Comparison of ENCODE assay signal across 1 cellular context in genomic region chr18:56748698-56749268, GRCh38.
TF ChIP-seq lines count a peak whose summit lies in the region.

No MANE protein-coding gene starts in this region.

TF ChIP-seq in GM23338, 12 proteins besides CTCF, POLR2A, EP300 and RAD21 (continued from another document):
- TF ChIP-seq REST (IDR thresholded peaks at IDR 0.05; ENCODE audit: unreplicated experiment): no peak
- no peak for TF ChIP-seq NANOG (IDR thresholded peaks at IDR 0.05; ENCODE audit: borderline replicate concordance)
- no peak for TF ChIP-seq POLR2AphosphoS5 (IDR thresholded peaks at IDR 0.05; ENCODE audit: low read depth)
